In the genomic region with DNA sequence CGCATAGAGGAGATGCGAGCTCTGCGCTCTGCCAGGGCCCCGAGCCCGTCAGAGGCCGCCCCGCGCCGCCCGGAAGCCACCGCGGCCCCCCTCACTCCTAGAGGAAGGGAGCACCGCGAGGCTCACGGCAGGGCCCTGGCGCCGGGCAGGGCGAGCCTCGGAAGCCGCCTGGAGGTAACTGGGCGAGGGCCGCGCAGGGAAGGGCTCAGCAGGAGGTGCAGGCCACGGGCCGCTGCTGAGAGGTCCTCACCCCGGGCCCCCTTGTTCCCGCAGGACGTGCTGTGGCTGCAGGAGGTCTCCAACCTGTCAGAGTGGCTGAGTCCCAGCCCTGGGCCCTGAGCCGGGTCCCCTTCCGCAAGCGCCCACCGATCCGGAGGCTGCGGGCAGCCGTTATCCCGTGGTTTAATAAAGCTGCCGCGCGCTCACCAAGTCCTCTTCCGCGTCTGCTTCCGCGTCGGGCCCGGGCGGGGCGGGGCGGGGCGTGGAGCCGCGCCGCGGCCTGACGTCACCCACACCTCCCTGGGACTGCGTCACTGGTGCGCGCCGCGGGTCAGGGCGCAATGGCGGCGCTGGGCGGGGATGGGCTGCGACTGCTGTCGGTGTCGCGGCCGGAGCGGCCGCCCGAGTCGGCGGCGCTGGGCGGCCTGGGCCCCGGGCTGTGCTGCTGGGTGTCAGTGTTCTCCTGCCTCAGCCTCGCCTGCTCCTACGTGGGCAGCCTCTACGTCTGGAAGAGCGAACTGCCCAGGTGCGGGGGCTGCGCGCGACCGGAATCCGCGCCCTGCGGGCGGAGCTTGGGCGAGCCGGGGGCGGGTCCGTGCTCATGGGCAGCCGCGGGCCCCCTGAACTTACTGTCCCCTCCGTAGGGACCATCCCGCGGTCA, we compare ENCODE assay signal across 1 cellular context.
TF ChIP-seq lines count a peak whose summit lies in the region.

A gene with protein sequence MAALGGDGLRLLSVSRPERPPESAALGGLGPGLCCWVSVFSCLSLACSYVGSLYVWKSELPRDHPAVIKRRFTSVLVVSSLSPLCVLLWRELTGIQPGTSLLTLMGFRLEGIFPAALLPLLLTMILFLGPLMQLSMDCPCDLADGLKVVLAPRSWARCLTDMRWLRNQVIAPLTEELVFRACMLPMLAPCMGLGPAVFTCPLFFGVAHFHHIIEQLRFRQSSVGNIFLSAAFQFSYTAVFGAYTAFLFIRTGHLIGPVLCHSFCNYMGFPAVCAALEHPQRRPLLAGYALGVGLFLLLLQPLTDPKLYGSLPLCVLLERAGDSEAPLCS (plus strand): TSS at position 546 of the 880 bp plus-strand sequence. CDS start 15 bp downstream, at position 561.

TF ChIP-seq in K562, 482 proteins besides CTCF, POLR2A, EP300 and RAD21 (continued from another document and continues in another):
- TF ChIP-seq, protein P1, sequence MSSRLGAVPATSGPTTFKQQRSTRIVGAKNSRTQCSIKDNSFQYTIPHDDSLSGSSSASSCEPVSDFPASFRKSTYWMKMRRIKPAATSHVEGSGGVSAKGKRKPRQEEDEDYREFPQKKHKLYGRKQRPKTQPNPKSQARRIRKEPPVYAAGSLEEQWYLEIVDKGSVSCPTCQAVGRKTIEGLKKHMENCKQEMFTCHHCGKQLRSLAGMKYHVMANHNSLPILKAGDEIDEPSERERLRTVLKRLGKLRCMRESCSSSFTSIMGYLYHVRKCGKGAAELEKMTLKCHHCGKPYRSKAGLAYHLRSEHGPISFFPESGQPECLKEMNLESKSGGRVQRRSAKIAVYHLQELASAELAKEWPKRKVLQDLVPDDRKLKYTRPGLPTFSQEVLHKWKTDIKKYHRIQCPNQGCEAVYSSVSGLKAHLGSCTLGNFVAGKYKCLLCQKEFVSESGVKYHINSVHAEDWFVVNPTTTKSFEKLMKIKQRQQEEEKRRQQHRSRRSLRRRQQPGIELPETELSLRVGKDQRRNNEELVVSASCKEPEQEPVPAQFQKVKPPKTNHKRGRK (tag; IDR thresholded peaks at IDR 0.05): no peak
- TF ChIP-seq C11orf30 (IDR thresholded peaks at IDR 0.05; ENCODE audit: low read depth) (peak; percentile 87), HNRNPH1 (optimal IDR thresholded peaks at IDR 0.05; ENCODE audit: low read depth, low read length) (no peak), ZNF174 (CRISPR knock-in tag; IDR thresholded peaks at IDR 0.05) (no peak), POLR2AphosphoS2 (IDR thresholded peaks at IDR 0.05; ENCODE audit: low read length) (no peak), ZNF76 (CRISPR knock-in tag; IDR thresholded peaks at IDR 0.05; ENCODE audit: borderline replicate concordance) (no peak), PTRF (tag; IDR thresholded peaks at IDR 0.05) (no peak), SP1 (CRISPR knock-in tag; IDR thresholded peaks at IDR 0.05) (peak; percentile 90), CBFA2T3 (IDR thresholded peaks at IDR 0.05) (no peak), CREB5 (CRISPR knock-in tag; IDR thresholded peaks at IDR 0.05) (no peak), ZBTB34 (CRISPR knock-in tag; IDR thresholded peaks at IDR 0.05) (no peak), PHB (CRISPR knock-in tag; IDR thresholded peaks at IDR 0.05) (no peak), SIRT6 (IDR thresholded peaks at IDR 0.05; ENCODE audit: low read depth, low read length) (no peak), ZBTB26 (CRISPR knock-in tag; IDR thresholded peaks at IDR 0.05) (0 out of 2 replicates have a peak, but pooled peaks have one; percentile 84), THRAP3 (IDR thresholded peaks at IDR 0.05; ENCODE audit: borderline replicate concordance) (no peak), ZNF146 (CRISPR knock-in tag; IDR thresholded peaks at IDR 0.05; ENCODE audit: unreplicated experiment) (no peak), E4F1 (CRISPR knock-in tag; IDR thresholded peaks at IDR 0.05; ENCODE audit: borderline replicate concordance) (no peak), TFE3 (CRISPR knock-in tag; IDR thresholded peaks at IDR 0.05) (no peak), ZNF778 (CRISPR knock-in tag; IDR thresholded peaks at IDR 0.05) (no peak), ZFP36 (IDR thresholded peaks at IDR 0.05; ENCODE audit: low read depth, low read length, partially characterized antibody) (no peak), ZNF561 (CRISPR knock-in tag; conservative IDR thresholded peaks at IDR 0.05) (no peak), TAF7 (tag; IDR thresholded peaks at IDR 0.05) (no peak), RBM34 (IDR thresholded peaks at IDR 0.05; ENCODE audit: borderline replicate concordance, insufficient read depth, low read length) (no peak), ZNF232 (CRISPR knock-in tag; IDR thresholded peaks at IDR 0.05) (no peak), ZNF140 (CRISPR knock-in tag; IDR thresholded peaks at IDR 0.05) (no peak), NFYB (IDR thresholded peaks at IDR 0.05; ENCODE audit: extremely low read depth, insufficient read length) (no peak), ZNF224 (CRISPR knock-in tag; IDR thresholded peaks at IDR 0.05) (no peak), MCM2 (IDR thresholded peaks at IDR 0.05; ENCODE audit: low read depth) (no peak), EZH2 (IDR thresholded peaks at IDR 0.05; ENCODE audit: borderline replicate concordance, low read depth, low read length) (no peak)
- TF ChIP-seq, protein P2, sequence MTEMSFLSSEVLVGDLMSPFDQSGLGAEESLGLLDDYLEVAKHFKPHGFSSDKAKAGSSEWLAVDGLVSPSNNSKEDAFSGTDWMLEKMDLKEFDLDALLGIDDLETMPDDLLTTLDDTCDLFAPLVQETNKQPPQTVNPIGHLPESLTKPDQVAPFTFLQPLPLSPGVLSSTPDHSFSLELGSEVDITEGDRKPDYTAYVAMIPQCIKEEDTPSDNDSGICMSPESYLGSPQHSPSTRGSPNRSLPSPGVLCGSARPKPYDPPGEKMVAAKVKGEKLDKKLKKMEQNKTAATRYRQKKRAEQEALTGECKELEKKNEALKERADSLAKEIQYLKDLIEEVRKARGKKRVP (CRISPR knock-in tag; IDR thresholded peaks at IDR 0.05): no peak
- TF ChIP-seq, protein P3, sequence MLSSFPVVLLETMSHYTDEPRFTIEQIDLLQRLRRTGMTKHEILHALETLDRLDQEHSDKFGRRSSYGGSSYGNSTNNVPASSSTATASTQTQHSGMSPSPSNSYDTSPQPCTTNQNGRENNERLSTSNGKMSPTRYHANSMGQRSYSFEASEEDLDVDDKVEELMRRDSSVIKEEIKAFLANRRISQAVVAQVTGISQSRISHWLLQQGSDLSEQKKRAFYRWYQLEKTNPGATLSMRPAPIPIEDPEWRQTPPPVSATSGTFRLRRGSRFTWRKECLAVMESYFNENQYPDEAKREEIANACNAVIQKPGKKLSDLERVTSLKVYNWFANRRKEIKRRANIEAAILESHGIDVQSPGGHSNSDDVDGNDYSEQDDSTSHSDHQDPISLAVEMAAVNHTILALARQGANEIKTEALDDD (IDR thresholded peaks at IDR 0.05): no peak
- TF ChIP-seq, protein P4, sequence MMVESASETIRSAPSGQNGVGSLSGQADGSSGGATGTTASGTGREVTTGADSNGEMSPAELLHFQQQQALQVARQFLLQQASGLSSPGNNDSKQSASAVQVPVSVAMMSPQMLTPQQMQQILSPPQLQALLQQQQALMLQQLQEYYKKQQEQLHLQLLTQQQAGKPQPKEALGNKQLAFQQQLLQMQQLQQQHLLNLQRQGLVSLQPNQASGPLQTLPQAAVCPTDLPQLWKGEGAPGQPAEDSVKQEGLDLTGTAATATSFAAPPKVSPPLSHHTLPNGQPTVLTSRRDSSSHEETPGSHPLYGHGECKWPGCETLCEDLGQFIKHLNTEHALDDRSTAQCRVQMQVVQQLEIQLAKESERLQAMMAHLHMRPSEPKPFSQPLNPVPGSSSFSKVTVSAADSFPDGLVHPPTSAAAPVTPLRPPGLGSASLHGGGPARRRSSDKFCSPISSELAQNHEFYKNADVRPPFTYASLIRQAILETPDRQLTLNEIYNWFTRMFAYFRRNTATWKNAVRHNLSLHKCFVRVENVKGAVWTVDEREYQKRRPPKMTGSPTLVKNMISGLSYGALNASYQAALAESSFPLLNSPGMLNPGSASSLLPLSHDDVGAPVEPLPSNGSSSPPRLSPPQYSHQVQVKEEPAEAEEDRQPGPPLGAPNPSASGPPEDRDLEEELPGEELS (CRISPR knock-in tag; IDR thresholded peaks at IDR 0.05; ENCODE audit: borderline replicate concordance): no peak
- TF ChIP-seq, protein P5, sequence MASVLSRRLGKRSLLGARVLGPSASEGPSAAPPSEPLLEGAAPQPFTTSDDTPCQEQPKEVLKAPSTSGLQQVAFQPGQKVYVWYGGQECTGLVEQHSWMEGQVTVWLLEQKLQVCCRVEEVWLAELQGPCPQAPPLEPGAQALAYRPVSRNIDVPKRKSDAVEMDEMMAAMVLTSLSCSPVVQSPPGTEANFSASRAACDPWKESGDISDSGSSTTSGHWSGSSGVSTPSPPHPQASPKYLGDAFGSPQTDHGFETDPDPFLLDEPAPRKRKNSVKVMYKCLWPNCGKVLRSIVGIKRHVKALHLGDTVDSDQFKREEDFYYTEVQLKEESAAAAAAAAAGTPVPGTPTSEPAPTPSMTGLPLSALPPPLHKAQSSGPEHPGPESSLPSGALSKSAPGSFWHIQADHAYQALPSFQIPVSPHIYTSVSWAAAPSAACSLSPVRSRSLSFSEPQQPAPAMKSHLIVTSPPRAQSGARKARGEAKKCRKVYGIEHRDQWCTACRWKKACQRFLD (CRISPR knock-in tag; IDR thresholded peaks at IDR 0.05): no peak
